Comparison of ENCODE assay signal across 11 cellular contexts in the genomic region with DNA sequence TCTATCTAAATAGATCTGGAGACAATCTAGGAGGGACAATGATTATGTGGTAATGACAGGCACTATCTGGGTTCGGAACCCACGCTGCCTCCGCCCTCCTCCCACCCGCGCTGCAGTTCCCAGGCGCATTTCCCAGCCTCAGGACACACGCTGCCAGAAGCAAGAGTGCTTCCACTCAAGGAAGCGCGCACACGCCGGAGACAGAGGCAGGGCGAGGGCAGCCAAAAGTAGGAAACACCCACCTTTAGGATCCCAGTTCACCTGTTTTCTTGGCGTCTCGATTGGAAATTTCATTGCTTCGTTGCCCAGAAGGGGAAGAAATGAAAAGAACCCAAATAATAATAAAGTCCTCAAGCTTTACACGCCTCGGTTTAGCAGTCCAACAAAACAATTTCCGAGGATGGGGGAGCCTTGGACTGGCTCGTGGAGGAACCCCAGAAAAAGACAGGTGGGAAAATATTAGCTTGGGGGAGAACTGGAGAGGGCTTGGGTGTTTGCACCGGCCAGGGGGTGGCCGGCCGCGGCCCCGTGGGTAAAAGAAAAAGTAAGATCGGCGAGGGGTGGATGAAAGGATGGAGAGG. TPM values are rescaled to one million over a fixed set of nuclear protein-coding genes. Genes with fewer than 3 reads are reported as not detected.
DNase-seq lines count a peak whose midpoint lies in the region; ATAC-seq and TF ChIP-seq lines count a peak whose summit lies in the region.
"Had no signal": no experiment of that assay in that cellular context is flagged by ENCODE, and none has a peak within 500 bp of the region (broad histone marks: within the 10 kb centered on the region; RNA-seq: fewer than 3 reads in every experiment).

No MANE protein-coding gene starts in this region.

- H3K36me3 Mint-ChIP-seq in activated CD4-positive, alpha-beta T cell treated with anti-CD3 and anti-CD28 coated beads, Interleukin-2, amount 10 ng/mL, durations not matched to agents 24 days and 14 days (ENCODE audit: low read depth) = no peaks in the 10 kb centered on the region
- peaks cover 0 to 5% of the 10 kb centered on the region in 2 donors for H3K36me3 Mint-ChIP-seq in CD14-positive monocyte

- no peaks in the 10 kb centered on the region for H3K79me2 ChIP-seq in OCI-LY1 (ENCODE audit: insufficient read depth, low read length)

- H3K4me1 ChIP-seq in OCI-LY1 (ENCODE audit: insufficient read depth, low read length, severe bottlenecking) (peaks cover 7% of the 10 kb centered on the region), skeletal muscle satellite cell (ENCODE audit: control insufficient read depth, insufficient read depth, low read length) (no peaks in the 10 kb centered on the region)

- H3K27me3 Mint-ChIP-seq in activated CD4-positive, alpha-beta T cell treated with anti-CD3 and anti-CD28 coated beads, Interleukin-2, amount 10 ng/mL, durations not matched to agents 24 days and 14 days = peaks cover 41% of the 10 kb centered on the region
- peaks cover 42 to 52% (median 48%) of the 10 kb centered on the region in 3 donors for H3K27me3 Mint-ChIP-seq in CD14-positive monocyte (ENCODE audit: low read depth in 3 of 3)

- no peaks in the 10 kb centered on the region for H3K9me3 Mint-ChIP-seq in activated CD4-positive, alpha-beta T cell treated with anti-CD3 and anti-CD28 coated beads, Interleukin-2, amount 10 ng/mL, durations not matched to agents 24 days and 14 days
- H3K9me3 Mint-ChIP-seq in CD14-positive monocyte = peaks cover 0 to 21% (median 12%) of the 10 kb centered on the region in 7 donors
- H3K9me3 Mint-ChIP-seq: effector memory CD8-positive, alpha-beta T cell had no signal

- no peak overlapping the region for H3K27ac ChIP-seq in OCI-LY1 (ENCODE audit: low read depth, low read length, poor library complexity, severe bottlenecking)

- H3K27me3 ChIP-seq in OCI-LY1 (ENCODE audit: insufficient read depth, low read length) (no peaks in the 10 kb centered on the region; the same call in 1 of the 2 replicates), skeletal muscle satellite cell (ENCODE audit: control insufficient read depth, insufficient read depth, low read length) (peaks cover 80% of the 10 kb centered on the region)

- H3K4me3 Mint-ChIP-seq in activated CD4-positive, alpha-beta T cell treated with anti-CD3 and anti-CD28 coated beads, Interleukin-2, amount 10 ng/mL, durations not matched to agents 24 days and 14 days = peak overlapping the region; percentile 53
- no peak overlapping the region for H3K4me3 Mint-ChIP-seq in CD14-positive monocyte
- H3K4me3 Mint-ChIP-seq: effector memory CD8-positive, alpha-beta T cell had no signal

- DNase-seq in activated CD4-positive, alpha-beta T cell treated with anti-CD3 and anti-CD28 coated beads, Interleukin-2, amount 10 ng/mL, durations not matched to agents 24 days and 14 days = no peak
- no peak for DNase-seq in activated CD4-positive, alpha-beta T cell treated with anti-CD3 and anti-CD28 coated beads, Interleukin-2, amount 50 U/mL, for 4 hours
- DNase-seq in head of caudate nucleus (peak in 23 of 42 donors; percentile 18 to 67 (median 38)), NCI-H128 (lab: John Stamatoyannopoulos, UW; ENCODE audit: unreplicated experiment) (no peak), CD14-positive monocyte (ENCODE audit: low spot score) (no peak)
- DNase-seq: effector memory CD8-positive, alpha-beta T cell had no signal

- no peaks in the 10 kb centered on the region for H3K9me2 ChIP-seq in OCI-LY1 (ENCODE audit: low read depth, low read length)

- peaks cover 2% of the 10 kb centered on the region for H3K4me1 Mint-ChIP-seq in activated CD4-positive, alpha-beta T cell treated with anti-CD3 and anti-CD28 coated beads, Interleukin-2, amount 10 ng/mL, durations not matched to agents 24 days and 14 days
- H3K4me1 Mint-ChIP-seq in CD14-positive monocyte = peaks cover 5% of the 10 kb centered on the region

- H3K9me3 ChIP-seq in OCI-LY1 (ENCODE audit: low read length) = no peaks in the 10 kb centered on the region
- no peaks in the 10 kb centered on the region for H3K9me3 ChIP-seq in skeletal muscle satellite cell (replicated peaks; ENCODE audit: low read length)

- no peaks in the 10 kb centered on the region for H4K20me1 ChIP-seq in OCI-LY1 (ENCODE audit: insufficient read depth, low read length)

- TF ChIP-seq CTCF in OCI-LY1 (IDR thresholded peaks at IDR 0.05; ENCODE audit: low read length) (no peak), CD14-positive monocyte (IDR thresholded peaks at IDR 0.05) (no peak)

- H3K9ac ChIP-seq in OCI-LY1 (ENCODE audit: low read length) (no peak overlapping the region), skeletal muscle satellite cell (ENCODE audit: low read depth, low read length) (no peak overlapping the region)

- ATAC-seq in GM19328 (IDR thresholded peaks at IDR 0.05; ENCODE audit: unreplicated experiment) = no peak
- ATAC-seq: effector memory CD8-positive, alpha-beta T cell had no signal

- no peak overlapping the region for H3K27ac Mint-ChIP-seq in activated CD4-positive, alpha-beta T cell treated with anti-CD3 and anti-CD28 coated beads, Interleukin-2, amount 10 ng/mL, durations not matched to agents 24 days and 14 days
- H3K27ac Mint-ChIP-seq in CD14-positive monocyte = no peak overlapping the region
- H3K27ac Mint-ChIP-seq: effector memory CD8-positive, alpha-beta T cell had no signal

- no peak overlapping the region for H2AFZ ChIP-seq in OCI-LY1 (ENCODE audit: low read length)

- H3K4me3 ChIP-seq in OCI-LY1 (ENCODE audit: low read depth, low read length, poor library complexity, severe bottlenecking) (peak overlapping the region; percentile 67), skeletal muscle satellite cell (ENCODE audit: low read length) (peak overlapping the region; percentile 49)

- no peaks in the 10 kb centered on the region for H3K36me3 ChIP-seq in OCI-LY1 (ENCODE audit: insufficient read depth, low read length)
- no peaks in the 10 kb centered on the region for H3K36me3 ChIP-seq in skeletal muscle satellite cell (ENCODE audit: insufficient read depth, low read length)

- H3F3A ChIP-seq in OCI-LY1 (ENCODE audit: insufficient read depth, low read length) = no peaks in the 10 kb centered on the region

- H3K4me2 ChIP-seq in OCI-LY1 (ENCODE audit: low read length) = peak overlapping the region; percentile 93
- peak overlapping the region; percentile 77 for H3K4me2 ChIP-seq in skeletal muscle satellite cell (ENCODE audit: low read length)

- intact Hi-C loops in activated CD4-positive, alpha-beta T cell treated with anti-CD3 and anti-CD28 coated beads, Interleukin-2, amount 10 ng/mL, durations not matched to agents 24 days and 14 days (cut with micrococcal nuclease) = no loop called here
- intact Hi-C loops in head of caudate nucleus (cut with DNase I) (no loop called here), CD14-positive monocyte (cut with micrococcal nuclease) (no loop called here)

RNA-seq across cellular contexts. Expression of gene KCNK10, which starts 0.5 kb away (rescaled TPM):
- not detected in 2 replicates for total RNA-seq in activated CD4-positive, alpha-beta T cell treated with anti-CD3 and anti-CD28 coated beads, Interleukin-2, amount 10 ng/mL, durations not matched to agents 24 days and 14 days
- not detected in 2 replicates for total RNA-seq in skeletal muscle satellite cell (2012; rRNA removed)
- under 1 TPM in 1 of 2 donors, not detected in 1; 0.05 TPM for polyA plus RNA-seq in CD14-positive monocyte
- total RNA-seq: M059J, myocyte had no signal

Comparison
In these comparisons a context has a peak if more than half of its experiments do, and no peak if none do; other contexts are left out.
1. DNase-seq: peak in head of caudate nucleus (23 of 42); none in activated CD4-positive, alpha-beta T cell treated with anti-CD3 and anti-CD28 coated beads, Interleukin-2, amount 10 ng/mL, durations not matched to agents 24 days and 14 days (single experiment), activated CD4-positive, alpha-beta T cell treated with anti-CD3 and anti-CD28 coated beads, Interleukin-2, amount 50 U/mL, for 4 hours (0 of 2), NCI-H128 (single experiment) and CD14-positive monocyte (single experiment).